23 cellular contexts compared by ENCODE assay signal in genomic region chr2:154507186-154507585, GRCh38.
A peak's percentile ranks its signal among the peaks of the same experiment; 100 is the strongest.
DNase-seq lines count a peak whose midpoint lies in the region; ATAC-seq, FAIRE-seq and TF ChIP-seq lines count a peak whose summit lies in the region.
"Had no signal": no experiment of that assay in that cellular context is flagged by ENCODE, and none has a peak within 500 bp of the region (broad histone marks: within the 10 kb centered on the region; RNA-seq: fewer than 3 reads in every experiment).

No MANE protein-coding gene starts in this region.

- H3K27me3 Mint-ChIP-seq in activated CD4-positive, alpha-beta T cell treated with anti-CD3 and anti-CD28 coated beads, Interleukin-2, amount 10 ng/mL, durations not matched to agents 24 days and 14 days = no peaks in the 10 kb centered on the region

- H3K79me2 ChIP-seq in HepG2 (ENCODE audit: insufficient read depth, low read length) = no peaks in the 10 kb centered on the region

- TF ChIP-seq CTCF in HepG2 (CRISPR knock-in tag; IDR thresholded peaks at IDR 0.05) (no peak), right lobe of liver (IDR thresholded peaks at IDR 0.05) (peak in 1 of 4 donors; percentile 15), epithelial cell of proximal tubule (conservative IDR thresholded peaks at IDR 0.05; ENCODE audit: low read depth, low read length) (peak; percentile 38)

- no peak overlapping the region for H2AFZ ChIP-seq in HepG2 (ENCODE audit: low read length)

- no peaks in the 10 kb centered on the region for H4K20me1 ChIP-seq in HepG2 (ENCODE audit: insufficient read depth, low read length)

- BruUV-seq in HepG2 (replicated peaks; lab: Mats Ljungman, UMichigan) = no TSS peak

- H3K36me3 Mint-ChIP-seq in activated CD4-positive, alpha-beta T cell treated with anti-CD3 and anti-CD28 coated beads, Interleukin-2, amount 10 ng/mL, durations not matched to agents 24 days and 14 days (ENCODE audit: low read depth) = no peaks in the 10 kb centered on the region

- 4% methylated on average over 2 of the region's 2 CpGs for WGBS in HepG2 (ENCODE audit: low lambda C conversion rate)
- 45% methylated on average over 2 of the region's 2 CpGs for WGBS in right lobe of liver (ENCODE audit: insufficient coverage, low coverage, low lambda C conversion rate, missing lambda C conversion rate)

- no peaks in the 10 kb centered on the region for H3K27me3 ChIP-seq in HepG2 (ENCODE audit: control insufficient read depth in 1 of 2, insufficient read depth in 2 of 2, low read length in 2 of 2)
- H3K27me3 ChIP-seq in right lobe of liver = no peaks in the 10 kb centered on the region
- H3K27me3 ChIP-seq: neutrophil, SJSA1, tibial artery had no signal

- POLR2A ChIA-PET in HepG2 (lab: Yijun Ruan, JAX) = no interaction called here

- FAIRE-seq in HepG2 (lab: Jason Lieb, UNC) = no peak
- FAIRE-seq: frontal cortex had no signal

- H3K36me3 ChIP-seq in HepG2 (replicated peaks in 1 of 2; ENCODE audit: control insufficient read depth in 1 of 2, insufficient read depth in 2 of 2, low read length in 2 of 2) (no peaks in the 10 kb centered on the region), right lobe of liver (no peaks in the 10 kb centered on the region)
- H3K36me3 ChIP-seq: neutrophil, SJSA1, tibial artery had no signal

- no peak overlapping the region for H3K9ac ChIP-seq in HepG2 (ENCODE audit: insufficient read depth, low read depth, low read length)

- CTCF ChIA-PET in HepG2 (lab: Yijun Ruan, JAX; ENCODE audit: low intra/inter-chr PET ratio, low total read pairs) = no interaction called here

- in situ Hi-C loops in HepG2 (cut with HindIII; ENCODE audit: extremely low pct_ligation_motif_present, low pct_unique_long_range_greater_than_20kb) = no loop called here

- no peak for TF ChIP-seq RAD21 in HepG2 (CRISPR knock-in tag; IDR thresholded peaks at IDR 0.05)

- peak; percentile 71 for ATAC-seq in HepG2
- no peak for ATAC-seq in right lobe of liver
- no peak for ATAC-seq in left cardiac atrium
- ATAC-seq: left lobe of liver, right cardiac atrium had no signal

- TF ChIP-seq POLR2A in HepG2 (IDR thresholded peaks at IDR 0.05; ENCODE audit: insufficient read depth in 1 of 2, low read depth in 2 of 2, low read length in 2 of 2) = no peak
- TF ChIP-seq POLR2A in right lobe of liver (IDR thresholded peaks at IDR 0.05) = no peak

- H3K4me3 ChIP-seq in HepG2 (replicated peaks in 1 of 3; ENCODE audit: insufficient read depth in 1 of 3, low read depth in 2 of 3, low read length in 3 of 3) (no peak overlapping the region), right lobe of liver (no peak overlapping the region), epithelial cell of proximal tubule (ENCODE audit: low read depth, low read length) (no peak overlapping the region)
- H3K4me3 ChIP-seq: SJSA1, tibial artery had no signal

- no peak overlapping the region for H3K27ac Mint-ChIP-seq in activated CD4-positive, alpha-beta T cell treated with anti-CD3 and anti-CD28 coated beads, Interleukin-2, amount 10 ng/mL, durations not matched to agents 24 days and 14 days
- H3K27ac Mint-ChIP-seq: T-helper 2 cell treated with Interferon-gamma antibody and Interleukin-4, amounts not matched to agents 5 μg/mL and 100 μg/mL, for 36 hours had no signal

- intact Hi-C loops in HepG2 (cut with micrococcal nuclease; ENCODE audit: unreplicated experiment) (no loop called here), right lobe of liver (cut with DNase I) (no loop called here), left cardiac atrium (cut with DNase I) (no loop called here)
- intact Hi-C loops in activated CD4-positive, alpha-beta T cell treated with anti-CD3 and anti-CD28 coated beads, Interleukin-2, amount 10 ng/mL, durations not matched to agents 24 days and 14 days (cut with micrococcal nuclease) = no loop called here

- H3K4me1 Mint-ChIP-seq in activated CD4-positive, alpha-beta T cell treated with anti-CD3 and anti-CD28 coated beads, Interleukin-2, amount 10 ng/mL, durations not matched to agents 24 days and 14 days = no peaks in the 10 kb centered on the region

- TF ChIP-seq EP300 in HepG2 (IDR thresholded peaks at IDR 0.05; ENCODE audit: low read depth in 2 of 2, low read length in 2 of 2) = no peak
- no peak for TF ChIP-seq EP300 in HepG2 (CRISPR knock-in tag; IDR thresholded peaks at IDR 0.05; ENCODE audit: borderline replicate concordance)

- DNase-seq in HepG2 (ENCODE audit: low spot score) (no peak), right lobe of liver (no peak), NCI-H446 treated with DMSO at 0.1 percent for 48 hours (lab: John Stamatoyannopoulos, UW) (peak; percentile 19), epithelial cell of proximal tubule (ENCODE audit: low read depth) (no peak), left cardiac atrium (no peak), NCI-H1436 (lab: John Stamatoyannopoulos, UW) (no peak), NCI-H2029 treated with DMSO at 0.1 percent for 48 hours (lab: John Stamatoyannopoulos, UW) (no peak)
- DNase-seq in activated CD4-positive, alpha-beta T cell treated with anti-CD3 and anti-CD28 coated beads, Interleukin-2, amount 10 ng/mL, durations not matched to agents 24 days and 14 days = no peak
- DNase-seq: ACHN; activated CD8-positive, alpha-beta memory T cell treated with anti-CD3 and anti-CD28 coated beads for 24 hours; DMS79 treated with DMSO at 0.1 percent for 48 hours; KG1; NCI-H1105 treated with DMSO at 0.1 percent for 48 hours; NCI-H510A treated with DMSO at 0.1 percent for 48 hours; right cardiac atrium; stimulated activated naive CD4-positive, alpha-beta T cell; tibial artery had no signal

- H3K9me3 ChIP-seq in HepG2 (ENCODE audit: low read length) (no peaks in the 10 kb centered on the region), right lobe of liver (no peaks in the 10 kb centered on the region)
- H3K9me3 ChIP-seq: neutrophil, tibial artery had no signal

- H3K27ac ChIP-seq in HepG2 (ENCODE audit: extremely low read length, insufficient read depth, low read length) = no peak overlapping the region
- H3K27ac ChIP-seq in right lobe of liver = no peak overlapping the region
- H3K27ac ChIP-seq: epithelial cell of prostate, neutrophil, SJSA1, tibial artery had no signal

- no peak overlapping the region for H3K4me3 Mint-ChIP-seq in activated CD4-positive, alpha-beta T cell treated with anti-CD3 and anti-CD28 coated beads, Interleukin-2, amount 10 ng/mL, durations not matched to agents 24 days and 14 days
- H3K4me3 Mint-ChIP-seq: T-helper 2 cell treated with Interferon-gamma antibody and Interleukin-4, amounts not matched to agents 5 μg/mL and 100 μg/mL, for 36 hours had no signal

- no peak overlapping the region for H3K4me2 ChIP-seq in HepG2 (ENCODE audit: low read depth, low read length)

- H3K4me1 ChIP-seq in HepG2 (ENCODE audit: insufficient read depth, low read length) (no peaks in the 10 kb centered on the region), right lobe of liver (no peaks in the 10 kb centered on the region)
- H3K4me1 ChIP-seq: SJSA1, tibial artery had no signal

- no peaks in the 10 kb centered on the region for H3K9me3 Mint-ChIP-seq in activated CD4-positive, alpha-beta T cell treated with anti-CD3 and anti-CD28 coated beads, Interleukin-2, amount 10 ng/mL, durations not matched to agents 24 days and 14 days
- H3K9me3 Mint-ChIP-seq: T-helper 2 cell treated with Interferon-gamma antibody and Interleukin-4, amounts not matched to agents 5 μg/mL and 100 μg/mL, for 36 hours had no signal

TF ChIP-seq in HepG2, 621 proteins besides CTCF, POLR2A, EP300 and RAD21 (continues in another document):
- TF ChIP-seq ZNF766 (CRISPR knock-in tag; IDR thresholded peaks at IDR 0.05; ENCODE audit: borderline replicate concordance) (no peak), GFI1 (CRISPR knock-in tag; IDR thresholded peaks at IDR 0.05; ENCODE audit: borderline replicate concordance) (no peak), ZNF672 (CRISPR knock-in tag; IDR thresholded peaks at IDR 0.05) (no peak), ZIK1 (CRISPR knock-in tag; IDR thresholded peaks at IDR 0.05; ENCODE audit: borderline replicate concordance, low read depth) (no peak), ZNF18 (CRISPR knock-in tag; IDR thresholded peaks at IDR 0.05; ENCODE audit: insufficient replicate concordance) (no peak), RNF219 (CRISPR knock-in tag; IDR thresholded peaks at IDR 0.05) (no peak), IKZF1 (IDR thresholded peaks at IDR 0.05) (no peak), EZH2 (conservative IDR thresholded peaks at IDR 0.05; ENCODE audit: low read depth, low read length) (no peak), ZNF30 (CRISPR knock-in tag; IDR thresholded peaks at IDR 0.05) (no peak)
